8 cellular contexts compared by ENCODE assay signal in genomic region chr6:138691595-138692057, GRCh38.
DNase-seq lines count a peak whose midpoint lies in the region; ATAC-seq, FAIRE-seq and TF ChIP-seq lines count a peak whose summit lies in the region.

No MANE protein-coding gene starts in this region.

- WGBS in A549 (ENCODE audit: missing lambda C conversion rate) = 2% methylated on average over 14 of the region's 14 CpGs
- 4 to 11% methylated on average over 9 to 14 of the region's 14 CpGs for WGBS in esophagus squamous epithelium, 2 donors

- peaks cover 47% of the 10 kb centered on the region for H3K79me2 ChIP-seq in neural progenitor cell (ENCODE audit: low read depth)

- H3K9me3 ChIP-seq in A549 (no peaks in the 10 kb centered on the region), RWPE2 (ENCODE audit: severe bottlenecking) (no peaks in the 10 kb centered on the region), esophagus squamous epithelium (no peaks in the 10 kb centered on the region), neural progenitor cell (ENCODE audit: low read depth) (no peaks in the 10 kb centered on the region)

- H3K36me3 ChIP-seq in RWPE2 (ENCODE audit: low read depth) = peaks cover 4% of the 10 kb centered on the region; the same call in 1 of the 2 replicates
- H3K36me3 ChIP-seq in esophagus squamous epithelium = no peaks in the 10 kb centered on the region
- H3K36me3 ChIP-seq in neural progenitor cell = no peaks in the 10 kb centered on the region

- H3K27me3 ChIP-seq in RWPE2 (ENCODE audit: insufficient read depth, poor library complexity, severe bottlenecking) (no peaks in the 10 kb centered on the region), esophagus squamous epithelium (no peaks in the 10 kb centered on the region), neural progenitor cell (peaks cover 23% of the 10 kb centered on the region)

- DNase-seq in A549 (ENCODE audit: low read depth in 1 of 2, low spot score in 1 of 2) = peak; percentile 9 to 13
- no peak for DNase-seq in RWPE2 (ENCODE audit: low spot score)
- no peak for DNase-seq in esophagus squamous epithelium (lab: John Stamatoyannopoulos, UW)
- peak; percentile 34 for DNase-seq in neural progenitor cell (ENCODE audit: low spot score)
- DNase-seq in GM19239 (ENCODE audit: insufficient read length, low spot score) = no peak

- POLR2A ChIA-PET in A549 (lab: Yijun Ruan, JAX) = interaction anchor here (0.8 to 1.3 kb wide), 2 partner anchors 10 to 261 kb away, joined by 3 read pairs; no protein-coding TSS in a partner anchor

- peaks cover 21% of the 10 kb centered on the region for H4K20me1 ChIP-seq in neural progenitor cell (ENCODE audit: low read depth)

- ATAC-seq in A549 = peak; percentile 27 to 54; a peak in 3 of 6 replicates
- ATAC-seq in GM19043 (IDR thresholded peaks at IDR 0.05; ENCODE audit: low read depth, unreplicated experiment) = peak; percentile 1
- peak; percentile 42 for ATAC-seq in RWPE2 (ENCODE audit: low read depth)
- ATAC-seq in GM21526 (IDR thresholded peaks at IDR 0.05; ENCODE audit: low FRiP score, unreplicated experiment) = no peak
- ATAC-seq in GM19324 (IDR thresholded peaks at IDR 0.05; ENCODE audit: low FRiP score, unreplicated experiment) = no peak

- no peak for TF ChIP-seq RAD21 in A549 (conservative IDR thresholded peaks at IDR 0.05 in 1 of 2, IDR thresholded peaks at IDR 0.05 in 1 of 2)

- no peak for FAIRE-seq in A549 (lab: Jason Lieb, UNC)
- FAIRE-seq in GM19239 (lab: Jason Lieb, UNC) = no peak

- H3K4me1 Mint-ChIP-seq in neural progenitor cell = peaks cover 11% of the 10 kb centered on the region

- H3K4me1 ChIP-seq in A549 = peaks cover 6% of the 10 kb centered on the region; the same call in 1 of the 3 replicates
- peaks cover 11% of the 10 kb centered on the region for H3K4me1 ChIP-seq in RWPE2 (ENCODE audit: insufficient read depth, poor library complexity, severe bottlenecking)
- peaks cover 3 to 46% (median 24%) of the 10 kb centered on the region in 3 donors for H3K4me1 ChIP-seq in esophagus squamous epithelium
- no peaks in the 10 kb centered on the region for H3K4me1 ChIP-seq in neural progenitor cell

- peak overlapping the region; percentile 94 for H3K4me3 Mint-ChIP-seq in neural progenitor cell

- TF ChIP-seq EP300 in A549 (IDR thresholded peaks at IDR 0.05) = no peak

- H3K9ac ChIP-seq in neural progenitor cell = no peak overlapping the region

- TF ChIP-seq CTCF in A549 (IDR thresholded peaks at IDR 0.05) = no peak
- TF ChIP-seq CTCF in RWPE2 (IDR thresholded peaks at IDR 0.05; ENCODE audit: poor library complexity, severe bottlenecking) = no peak
- no peak for TF ChIP-seq CTCF in esophagus squamous epithelium (IDR thresholded peaks at IDR 0.05)
- TF ChIP-seq CTCF in neural progenitor cell (IDR thresholded peaks at IDR 0.05) = no peak

- no peaks in the 10 kb centered on the region for H3K9me3 Mint-ChIP-seq in neural progenitor cell

- H3K4me2 ChIP-seq in A549 (peak overlapping the region; percentile 93), neural progenitor cell (peak overlapping the region; percentile 74)

- H3K36me3 Mint-ChIP-seq in neural progenitor cell = peaks cover 6% of the 10 kb centered on the region

- CTCF ChIA-PET in A549 (lab: Yijun Ruan, JAX) = interaction anchor here (0.8 to 2.2 kb wide), 8 partner anchors 9 to 586 kb away, joined by 3 to 16 read pairs (median 4); no protein-coding TSS in a partner anchor

- H3K27me3 Mint-ChIP-seq in neural progenitor cell (ENCODE audit: insufficient read depth, low read depth) = peaks cover 4% of the 10 kb centered on the region

- intact Hi-C loops in esophagus squamous epithelium (cut with DNase I) = loop anchor here (10.0 kb wide), 2 partner anchors 73 to 97 kb away; no protein-coding TSS in a partner anchor

- H3K27ac ChIP-seq in A549 = peak overlapping the region; percentile 82 to 97; a peak in 5 of 6 replicates
- peak overlapping the region; percentile 81 for H3K27ac ChIP-seq in RWPE2 (ENCODE audit: poor library complexity, severe bottlenecking)
- peak overlapping the region; percentile 85 to 96 (median 94) for H3K27ac ChIP-seq in esophagus squamous epithelium
- no peak overlapping the region for H3K27ac ChIP-seq in neural progenitor cell

- peak overlapping the region; percentile 75 for H3K4me3 ChIP-seq in A549
- peak overlapping the region; percentile 94 for H3K4me3 ChIP-seq in RWPE2 (ENCODE audit: severe bottlenecking)
- H3K4me3 ChIP-seq in esophagus squamous epithelium = peak overlapping the region; percentile 63 to 95 (median 88)
- peak overlapping the region; percentile 96 for H3K4me3 ChIP-seq in neural progenitor cell

- H3F3A ChIP-seq in neural progenitor cell (ENCODE audit: low read depth) = no peaks in the 10 kb centered on the region

- H3K27ac Mint-ChIP-seq in neural progenitor cell = peak overlapping the region; percentile 67

- H2AFZ ChIP-seq in neural progenitor cell (replicated peaks) = no peak overlapping the region

- TF ChIP-seq POLR2A in A549 (IDR thresholded peaks at IDR 0.05; ENCODE audit: low read length) (no peak), esophagus squamous epithelium (IDR thresholded peaks at IDR 0.05) (no peak)

TF ChIP-seq in A549, 52 proteins besides CTCF, POLR2A, EP300 and RAD21:
- no peak for TF ChIP-seq RNF2 (IDR thresholded peaks at IDR 0.05; ENCODE audit: borderline replicate concordance, low read depth)

Comparison
In these comparisons a context has a peak if more than half of its experiments do, and no peak if none do; other contexts are left out.
1. ATAC-seq: peak in A549 (2 of 2), GM19043 (single experiment) and RWPE2 (single experiment); none in GM21526 (single experiment) and GM19324 (single experiment).
2. DNase-seq: peak in A549 (2 of 2) and neural progenitor cell (single experiment); none in RWPE2 (single experiment), esophagus squamous epithelium (single experiment) and GM19239 (single experiment).
3. Peak in every context shown above with its lines, with median percentiles within 50 percentile points of each other: H3K4me3 ChIP-seq.